Comparison of ENCODE assay signal across 20 cellular contexts in genomic region chr14:46063872-46064271, GRCh38.
DNase-seq lines count a peak whose midpoint lies in the region; ATAC-seq lines count a peak whose summit lies in the region.
"Had no signal": no experiment of that assay in that cellular context is flagged by ENCODE, and none has a peak within 500 bp of the region (broad histone marks: within the 10 kb centered on the region; RNA-seq: fewer than 3 reads in every experiment).

No MANE protein-coding gene starts in this region.

- no peak for ATAC-seq in HG03378 (IDR thresholded peaks at IDR 0.05; ENCODE audit: unreplicated experiment)
- ATAC-seq in left cardiac atrium: no peak
- ATAC-seq in GM18907 (IDR thresholded peaks at IDR 0.05; ENCODE audit: unreplicated experiment): no peak
- ATAC-seq: CD8-positive, alpha-beta T cell; K562; left colon; right cardiac atrium; stimulated activated naive CD8-positive, alpha-beta T cell treated with anti-CD3 and anti-CD28 coated beads, Interleukin-15, amount 100 ng/mL, for 72 hours had no signal

- intact Hi-C loops in left cardiac atrium (cut with DNase I): no loop called here

- DNase-seq in ACHN (peak; percentile 65), HT1080 (ENCODE audit: low read depth) (peak; percentile 56), NCI-H69 (lab: John Stamatoyannopoulos, UW) (peak; percentile 95), epithelial cell of prostate (ENCODE audit: low read depth, low spot score) (peak; percentile 1), left cardiac atrium (no peak), epidermal melanocyte (ENCODE audit: insufficient read length, low spot score) (no peak)
- DNase-seq: activated CD4-positive, alpha-beta T cell treated with anti-CD3 and anti-CD28 coated beads, Interleukin-2, amount 10 ng/mL, durations not matched to agents 7 days and 5 days; activated naive CD4-positive, alpha-beta T cell treated with anti-CD3 and anti-CD28 coated beads for 36 hours; activated T-cell treated with anti-CD3 and anti-CD28 coated beads for 4 hours; aorta; CD8-positive, alpha-beta T cell; EL; left colon; right cardiac atrium; stimulated activated naive CD8-positive, alpha-beta T cell treated with anti-CD3 and anti-CD28 coated beads, Interleukin-15, amount 100 ng/mL, for 72 hours had no signal

- no peak overlapping the region for H3K27ac ChIP-seq in epithelial cell of prostate
- H3K27ac ChIP-seq: neutrophil, SK-N-MC had no signal

- in situ Hi-C loops in ACHN (cut with HindIII; ENCODE audit: low pct_ligation_motif_present, low pct_unique_long_range_greater_than_20kb, low sequenced_read_pairs): no loop called here

Comparison
In these comparisons a context has a peak if more than half of its experiments do, and no peak if none do; other contexts are left out.
1. DNase-seq: peak in ACHN (single experiment), HT1080 (single experiment), NCI-H69 (single experiment) and epithelial cell of prostate (single experiment); none in left cardiac atrium (single experiment) and epidermal melanocyte (single experiment).